In genomic region chr3:130907500-130907899, GRCh38 we compare ENCODE assay signal across 1 cellular context.
TF ChIP-seq lines count a peak whose summit lies in the region.

No MANE protein-coding gene starts in this region.

TF ChIP-seq in GM23338, 12 proteins besides CTCF, POLR2A, EP300 and RAD21:
- TF ChIP-seq NANOG (IDR thresholded peaks at IDR 0.05; ENCODE audit: borderline replicate concordance) = no peak
- TF ChIP-seq ZNF331 (CRISPR knock-in tag; IDR thresholded peaks at IDR 0.05; ENCODE audit: low read depth) = no peak
- TF ChIP-seq ETS1 (IDR thresholded peaks at IDR 0.05) = no peak
- no peak for TF ChIP-seq STAT1 (IDR thresholded peaks at IDR 0.05; ENCODE audit: unreplicated experiment)
- no peak for TF ChIP-seq EZH2phosphoT487 (IDR thresholded peaks at IDR 0.05; ENCODE audit: unreplicated experiment)
- no peak for TF ChIP-seq CREB1 (CRISPR knock-in tag; IDR thresholded peaks at IDR 0.05; ENCODE audit: low read depth)
- no peak for TF ChIP-seq ZNF114 (CRISPR knock-in tag; IDR thresholded peaks at IDR 0.05)
- TF ChIP-seq EZH2 (IDR thresholded peaks at IDR 0.05; ENCODE audit: low read depth, unreplicated experiment) = no peak
TF ChIP-seq in GM23338: peak in this region for 0.
